Comparison of ENCODE assay signal across 21 cellular contexts in genomic region chr6:78462728-78463127, GRCh38.
"Had no signal": no experiment of that assay in that cellular context is flagged by ENCODE, and none has a peak within 500 bp of the region (broad histone marks: within the 10 kb centered on the region; RNA-seq: fewer than 3 reads in every experiment).

No MANE protein-coding gene starts in this region.

- H3K4me2 ChIP-seq: hepatocyte had no signal

- H3K36me3 ChIP-seq: left ventricle myocardium inferior, neutrophil, right lobe of liver, tibial artery, upper lobe of left lung, uterus had no signal

- H3K27ac ChIP-seq: hepatocyte, left ventricle myocardium inferior, neutrophil, psoas muscle, right lobe of liver, tibial artery, upper lobe of left lung, uterus had no signal

- H3K27me3 ChIP-seq: hepatocyte, neutrophil, right lobe of liver, tibial artery, upper lobe of left lung, uterus had no signal

- H3K4me1 ChIP-seq: left ventricle myocardium inferior, psoas muscle, right lobe of liver, tibial artery, upper lobe of left lung, uterus had no signal

- DNase-seq: effector CD4-positive, alpha-beta T cell; endodermal cell; foreskin melanocyte; head of caudate nucleus; kidney; left cardiac atrium; left ventricle myocardium inferior; mesendoderm; naive thymus-derived CD8-positive, alpha-beta T cell; psoas muscle; retina; right lobe of liver; stimulated activated CD4-positive, alpha-beta T cell treated with anti-CD3 and anti-CD28 coated beads, Interleukin-4, amount 100 ng/mL, for 24 hours; tibial artery; upper lobe of left lung; uterus had no signal

- H3K79me2 ChIP-seq: hepatocyte had no signal

- H3K4me3 ChIP-seq: hepatocyte, left ventricle myocardium inferior, lung, psoas muscle, right lobe of liver, tibial artery, upper lobe of left lung, uterus had no signal

- H2AFZ ChIP-seq: hepatocyte had no signal

- ATAC-seq: left cardiac atrium; naive thymus-derived CD8-positive, alpha-beta T cell; psoas muscle; right lobe of liver; stimulated activated memory B cell treated with anti-CD40 and anti-IgM and Interleukin-4, amounts not matched to agents 10 μg/mL and 1 μg/mL and 100 μg/mL, for 72 hours had no signal

- FAIRE-seq: endothelial cell of umbilical vein, kidney had no signal

- H3K9me3 ChIP-seq: neutrophil, psoas muscle, right lobe of liver, tibial artery, uterus had no signal
